ENCODE assay signal across 13 cellular contexts in the genomic region with DNA sequence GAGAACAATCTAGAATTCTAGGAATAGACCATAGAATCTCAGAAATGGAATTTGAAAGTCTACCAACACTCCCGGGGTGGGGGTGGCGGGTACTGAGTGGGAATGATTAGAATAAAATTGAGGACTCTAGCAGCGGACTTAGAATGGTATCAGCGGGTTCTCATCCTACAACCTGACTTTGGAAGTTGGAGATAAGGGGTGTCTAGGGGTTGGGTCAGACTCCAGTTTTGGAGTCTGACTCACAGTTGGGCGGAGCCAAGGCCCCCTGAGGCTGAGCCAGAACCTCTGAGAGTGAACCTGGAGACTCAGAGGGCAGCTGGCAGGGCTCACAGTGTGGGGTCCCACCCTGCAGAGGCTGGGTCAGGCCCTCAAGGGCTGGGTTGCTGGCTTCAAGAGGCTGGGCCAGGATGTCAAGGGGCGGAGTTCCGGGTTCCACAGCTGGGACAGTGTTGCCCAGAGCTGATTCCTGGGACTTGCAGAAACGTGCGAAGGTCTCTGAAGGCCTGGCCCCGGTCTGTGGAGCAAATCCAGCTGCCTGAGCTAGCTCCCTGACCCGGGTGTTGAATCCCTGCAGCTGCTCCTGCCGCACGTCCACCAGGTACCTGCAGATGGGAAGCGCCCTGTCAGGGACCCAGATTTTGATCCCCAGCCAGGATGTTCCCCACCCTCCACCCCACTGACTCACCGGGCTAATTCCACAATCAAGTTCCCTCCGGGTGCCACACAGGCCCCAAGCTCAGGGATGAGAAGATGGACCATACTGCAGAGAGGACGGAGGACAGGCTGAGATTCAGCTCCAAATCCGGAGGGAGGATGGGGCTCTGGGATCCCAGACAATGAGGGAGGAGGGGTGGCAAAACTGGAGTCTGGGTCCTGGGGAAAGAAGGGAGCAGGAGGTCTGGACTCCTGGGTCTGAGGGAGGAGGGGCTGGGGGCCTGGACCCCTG. TPM values are rescaled to one million over a fixed set of nuclear protein-coding genes. Genes with fewer than 3 reads are reported as not detected.
DNase-seq lines count a peak whose midpoint lies in the region; ATAC-seq and TF ChIP-seq lines count a peak whose summit lies in the region.
"Had no signal": no experiment of that assay in that cellular context is flagged by ENCODE, and none has a peak within 500 bp of the region (broad histone marks: within the 10 kb centered on the region; RNA-seq: fewer than 3 reads in every experiment).

No MANE protein-coding gene starts in this region.

- TF ChIP-seq CTCF in HEK293 (tag by site-specific recombination; IDR thresholded peaks at IDR 0.05) (no peak), smooth muscle cell (IDR thresholded peaks at IDR 0.05; ENCODE audit: borderline replicate concordance, insufficient read depth, poor library complexity, severe bottlenecking) (no peak), osteocyte (IDR thresholded peaks at IDR 0.05) (no peak)

- no peak overlapping the region for H3K4me2 ChIP-seq in smooth muscle cell

- H3K4me3 ChIP-seq in HEK293 (ENCODE audit: low read depth, low read length) (no peak overlapping the region), smooth muscle cell (no peak overlapping the region)
- H3K4me3 ChIP-seq: uterus had no signal

- H3K27me3 Mint-ChIP-seq in stimulated activated memory B cell treated with anti-CD40 and anti-IgM and Interleukin-4, amounts not matched to agents 10 μg/mL and 1 μg/mL and 100 μg/mL, for 72 hours, result peaks cover 58% of the 10 kb centered on the region
- peaks cover 13% of the 10 kb centered on the region for H3K27me3 Mint-ChIP-seq in osteocyte (ENCODE audit: unreplicated experiment)

- no peaks in the 10 kb centered on the region for H3F3A ChIP-seq in smooth muscle cell (ENCODE audit: low read depth)

- H3K4me1 ChIP-seq in HEK293 (ENCODE audit: control insufficient read depth, insufficient read depth, low read length) (peaks cover 6% of the 10 kb centered on the region), smooth muscle cell (ENCODE audit: low read depth) (no peaks in the 10 kb centered on the region)
- H3K4me1 ChIP-seq: uterus had no signal

- H3K79me2 ChIP-seq in smooth muscle cell (ENCODE audit: low read depth), result no peaks in the 10 kb centered on the region

- H3K36me3 ChIP-seq in HEK293 (ENCODE audit: control insufficient read depth in 2 of 2, insufficient read depth in 1 of 2, low read length in 2 of 2) (no peaks in the 10 kb centered on the region), smooth muscle cell (ENCODE audit: low read depth) (no peaks in the 10 kb centered on the region)
- H3K36me3 ChIP-seq: uterus had no signal

- 67% methylated on average over 18 of the region's 18 CpGs for WGBS in smooth muscle cell (ENCODE audit: low lambda C conversion rate)

- H3K9ac ChIP-seq in smooth muscle cell (ENCODE audit: low read depth), result no peak overlapping the region

- no peaks in the 10 kb centered on the region for H4K20me1 ChIP-seq in smooth muscle cell (ENCODE audit: low read depth)

- peaks cover 32% of the 10 kb centered on the region for H3K27me3 ChIP-seq in smooth muscle cell (ENCODE audit: low read depth)

- H3K9me3 Mint-ChIP-seq in stimulated activated memory B cell treated with anti-CD40 and anti-IgM and Interleukin-4, amounts not matched to agents 10 μg/mL and 1 μg/mL and 100 μg/mL, for 72 hours, result no peaks in the 10 kb centered on the region
- H3K9me3 Mint-ChIP-seq in osteocyte (ENCODE audit: unreplicated experiment), result no peaks in the 10 kb centered on the region

- CTCF ChIA-PET in HEK293 (lab: Yijun Ruan, JAX), result interaction anchor here (0.6 to 4.5 kb wide), 30 partner anchors 10 to 770 kb away, joined by 3 to 107 read pairs (median 4); a partner anchor contains a TSS

- H3K27ac ChIP-seq in HEK293 (ENCODE audit: extremely low read depth, low read depth, low read length) (no peak overlapping the region), smooth muscle cell (ENCODE audit: low read depth) (no peak overlapping the region)
- H3K27ac ChIP-seq: uterus had no signal

- no peak overlapping the region for H3K27ac Mint-ChIP-seq in stimulated activated memory B cell treated with anti-CD40 and anti-IgM and Interleukin-4, amounts not matched to agents 10 μg/mL and 1 μg/mL and 100 μg/mL, for 72 hours
- H3K27ac Mint-ChIP-seq in osteocyte (ENCODE audit: unreplicated experiment), result no peak overlapping the region

- H2AFZ ChIP-seq in smooth muscle cell (ENCODE audit: low read depth), result no peak overlapping the region

- no peaks in the 10 kb centered on the region for H3K36me3 Mint-ChIP-seq in stimulated activated memory B cell treated with anti-CD40 and anti-IgM and Interleukin-4, amounts not matched to agents 10 μg/mL and 1 μg/mL and 100 μg/mL, for 72 hours
- H3K36me3 Mint-ChIP-seq in osteocyte (ENCODE audit: unreplicated experiment), result no peaks in the 10 kb centered on the region

- no peak overlapping the region for H3K4me3 Mint-ChIP-seq in stimulated activated memory B cell treated with anti-CD40 and anti-IgM and Interleukin-4, amounts not matched to agents 10 μg/mL and 1 μg/mL and 100 μg/mL, for 72 hours
- no peak overlapping the region for H3K4me3 Mint-ChIP-seq in osteocyte (ENCODE audit: unreplicated experiment)

- peak; percentile 63 for ATAC-seq in Right ventricle myocardium superior (ENCODE audit: poor library complexity)
- no peak for ATAC-seq in stimulated activated memory B cell treated with anti-CD40 and anti-IgM and Interleukin-4, amounts not matched to agents 10 μg/mL and 1 μg/mL and 100 μg/mL, for 72 hours

- peak; percentile 93 for DNase-seq in A172 (ENCODE audit: low spot score)
- peak; percentile 59 for DNase-seq in T1000 (lab: John Stamatoyannopoulos, UW)
- peak; percentile 90 for DNase-seq in Right ventricle myocardium superior
- no peak for DNase-seq in smooth muscle cell (lab: John Stamatoyannopoulos, UW; ENCODE audit: unreplicated experiment)
- DNase-seq in stimulated activated CD4-positive, alpha-beta T cell treated with anti-CD3 and anti-CD28 coated beads, Interleukin-1b, Interleukin-23, amount 100 ng/mL, for 48 hours, result no peak
- DNase-seq in osteocyte (ENCODE audit: extremely low spot score, unreplicated experiment), result no peak
- DNase-seq: activated gamma-delta T cell, cortex of kidney, hypothalamus, NCI-H2029 treated with DMSO at 0.1 percent for 48 hours, uterus had no signal

- intact Hi-C loops in Right ventricle myocardium superior (cut with DNase I), result no loop called here

- H3K9me3 ChIP-seq in HEK293 (ENCODE audit: control insufficient read depth, insufficient read depth, low read depth, low read length) (no peaks in the 10 kb centered on the region), smooth muscle cell (replicated peaks; ENCODE audit: low read depth) (no peaks in the 10 kb centered on the region)
- H3K9me3 ChIP-seq: uterus had no signal

- POLR2A ChIA-PET in HEK293 (lab: Yijun Ruan, JAX), result interaction anchor here (0.7 to 2.8 kb wide), 5 partner anchors 12 to 248 kb away, joined by 3 to 19 read pairs (median 3); a partner anchor contains a TSS

- H3K4me1 Mint-ChIP-seq in stimulated activated memory B cell treated with anti-CD40 and anti-IgM and Interleukin-4, amounts not matched to agents 10 μg/mL and 1 μg/mL and 100 μg/mL, for 72 hours, result peaks cover 15% of the 10 kb centered on the region
- H3K4me1 Mint-ChIP-seq in osteocyte (ENCODE audit: unreplicated experiment), result peaks cover 29% of the 10 kb centered on the region

TF ChIP-seq in HEK293, 187 proteins besides CTCF, POLR2A, EP300 and RAD21 (continues in another document):
- no peak for TF ChIP-seq ZNF394 (tag by site-specific recombination; IDR thresholded peaks at IDR 0.05; ENCODE audit: borderline replicate concordance)
- no peak for TF ChIP-seq ZNF544 (tag by site-specific recombination; IDR thresholded peaks at IDR 0.05)
- no peak for TF ChIP-seq ZNF555 (tag by site-specific recombination; conservative IDR thresholded peaks at IDR 0.05)
- no peak for TF ChIP-seq SETDB1 (IDR thresholded peaks at IDR 0.05; ENCODE audit: insufficient read length, low read length)
- 0 out of 2 replicates have a peak, but pooled peaks have one; percentile 38 for TF ChIP-seq KLF7 (tag by site-specific recombination; IDR thresholded peaks at IDR 0.05; ENCODE audit: borderline replicate concordance)
- TF ChIP-seq ZNF549 (tag by site-specific recombination; IDR thresholded peaks at IDR 0.05), result no peak

RNA-seq across cellular contexts. Expression of a gene that starts 1.6 kb away (rescaled TPM):
- total RNA-seq in A172 (2014; rRNA removed; shearing (Covaris generic)), result 0.77 TPM in 1 of 2 replicates, not detected in the other
- total RNA-seq in Right ventricle myocardium superior (4,564 TPM), smooth muscle cell (not detected in 2 replicates), osteocyte (0.57 TPM in 1 of 2 replicates, not detected in the other)
- 1.8 and 3.0 TPM in 2 replicates for polyA plus RNA-seq in smooth muscle cell

RNA-seq across cellular contexts. Expression of a gene that starts 7.3 kb away (rescaled TPM):
- 10.6 and 15.6 TPM in 2 replicates for total RNA-seq in A172 (2014; rRNA removed; shearing (Covaris generic))
- total RNA-seq in Right ventricle myocardium superior (0.59 TPM), smooth muscle cell (0.76 and 1.3 TPM in 2 replicates), osteocyte (1.5 and 2.1 TPM in 2 replicates)
- polyA plus RNA-seq in smooth muscle cell, result 0.97 and 1.4 TPM in 2 replicates

RNA-seq across cellular contexts. Expression of a gene that starts 10.1 kb away (rescaled TPM):
- total RNA-seq in A172 (2014; rRNA removed; shearing (Covaris generic)), result 467 and 500 TPM in 2 replicates
- total RNA-seq in Right ventricle myocardium superior, result 54.1 TPM
- 24.9 and 27.1 TPM in 2 replicates for total RNA-seq in smooth muscle cell
- 24.5 and 54.0 TPM in 2 replicates for polyA plus RNA-seq in smooth muscle cell
- total RNA-seq in osteocyte, result not detected in 2 replicates

RNA-seq across cellular contexts. Expression of a gene that starts 21.0 kb away (rescaled TPM):
- 0.09 and 1.8 TPM in 2 replicates for total RNA-seq in A172 (2014; rRNA removed; shearing (Covaris generic))
- total RNA-seq in Right ventricle myocardium superior (not detected), smooth muscle cell (not detected in 2 replicates), osteocyte (not detected in 2 replicates)
- polyA plus RNA-seq in smooth muscle cell, result 0.17 TPM in 1 of 2 replicates, not detected in the other

RNA-seq across cellular contexts. Expression of a gene that starts 41.7 kb away (rescaled TPM):
- total RNA-seq in A172 (2014; rRNA removed; shearing (Covaris generic)), result 85.7 and 87.4 TPM in 2 replicates
- total RNA-seq in Right ventricle myocardium superior (126 TPM), smooth muscle cell (16.8 and 30.5 TPM in 2 replicates), osteocyte (123 and 135 TPM in 2 replicates)
- polyA plus RNA-seq in smooth muscle cell, result 26.1 and 32.1 TPM in 2 replicates

Comparison
In these comparisons a context has a peak if more than half of its experiments do, and no peak if none do; other contexts are left out.
1. DNase-seq: peak in A172 (single experiment), T1000 (single experiment) and Right ventricle myocardium superior (single experiment); none in smooth muscle cell (single experiment), stimulated activated CD4-positive, alpha-beta T cell treated with anti-CD3 and anti-CD28 coated beads, Interleukin-1b, Interleukin-23, amount 100 ng/mL, for 48 hours (single experiment) and osteocyte (single experiment).
2. RNA of a gene that starts 1.6 kb away (total RNA-seq): 4,564 TPM in Right ventricle myocardium superior (single experiment); 0.77 TPM in A172, not detected in smooth muscle cell and 0.57 TPM in osteocyte; every median in the first group is over 1,000 times any median in the second.
3. RNA of a gene that starts 10.1 kb away (total RNA-seq): 467 to 500 TPM in A172, 54.1 TPM in Right ventricle myocardium superior (single experiment) and 24.9 to 27.1 TPM in smooth muscle cell; not detected in osteocyte; every median in the first group is over 10 times any median in the second.